ENCODE assay signal across 33 cellular contexts in the genomic region with DNA sequence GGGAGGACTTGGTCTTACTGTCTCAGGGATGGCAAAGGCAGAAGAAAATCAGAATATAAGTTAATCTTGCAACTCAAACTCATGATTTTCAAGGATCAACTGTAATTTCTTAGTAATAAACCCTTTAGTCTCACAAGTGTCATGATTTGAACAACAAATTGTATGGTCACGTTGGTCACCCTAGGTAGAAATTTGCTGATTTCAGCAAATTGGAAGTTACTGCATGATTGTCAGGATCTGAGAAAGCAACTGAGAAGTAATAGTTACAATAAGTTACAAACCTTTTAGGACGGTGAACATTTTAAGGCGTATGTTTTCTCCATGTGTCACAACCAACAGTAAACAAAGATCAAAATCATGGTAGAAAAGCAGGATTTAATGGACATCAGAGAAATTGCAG.
"Had no signal": no experiment of that assay in that cellular context is flagged by ENCODE, and none has a peak within 500 bp of the region (broad histone marks: within the 10 kb centered on the region; RNA-seq: fewer than 3 reads in every experiment).

No MANE protein-coding gene starts in this region.

- FAIRE-seq: astrocyte, bronchial epithelial cell, TTC549 had no signal

- H3K36me3 ChIP-seq: adrenal gland, cardiac muscle cell had no signal

- ATAC-seq: activated CD8-positive, alpha-beta T cell treated with anti-CD3 and anti-CD28 coated beads for 36 hours; activated naive CD4-positive, alpha-beta T cell treated with anti-CD3 and anti-CD28 coated beads, Interleukin-2, amount 50 U/mL, for 72 hours; activated T-helper 17 cell treated with anti-CD3 and anti-CD28 coated beads, Interleukin-2, amount 50 U/mL, for 72 hours; body of pancreas had no signal

- H3K9me3 ChIP-seq: adrenal gland, body of pancreas had no signal

- H3K4me3 ChIP-seq: adrenal gland, body of pancreas, cardiac muscle cell had no signal

- H3K27me3 ChIP-seq: adrenal gland, body of pancreas, cardiac muscle cell had no signal

- H3K4me1 ChIP-seq: body of pancreas had no signal

- H3K27ac ChIP-seq: adrenal gland, body of pancreas, cardiac muscle cell, VCaP had no signal

- DNase-seq: activated B cell treated with CpG ODN at 0.5 μM for 24 hours; activated CD4-positive, alpha-beta memory T cell treated with anti-CD3 and anti-CD28 coated beads for 36 hours; activated CD4-positive, alpha-beta T cell treated with anti-CD3 and anti-CD28 coated beads for 4 hours; activated CD4-positive, alpha-beta T cell treated with anti-CD3 and anti-CD28 coated beads, Interleukin-2, amount 10 ng/mL, durations not matched to agents 24 days and 14 days; activated CD4-positive, alpha-beta T cell treated with anti-CD3 and anti-CD28 coated beads, Interleukin-2, amount 50 U/mL, for 1 hour; activated CD4-positive, alpha-beta T cell treated with anti-CD3 and anti-CD28 coated beads, Interleukin-2, amount 50 U/mL, for 4 hours; activated CD4-positive, CD25-positive, alpha-beta regulatory T cell treated with anti-CD3 and anti-CD28 coated beads, Interleukin-2, amount 50 U/mL, for 72 hours; activated CD8-positive, alpha-beta memory T cell treated with anti-CD3 and anti-CD28 coated beads, Interleukin-2, amount 50 U/mL, for 4 hours; activated CD8-positive, alpha-beta T cell treated with anti-CD3 and anti-CD28 coated beads for 36 hours; activated effector memory CD4-positive, alpha-beta T cell treated with anti-CD3 and anti-CD28 coated beads, Interleukin-2, amount 50 U/mL, for 16 hours; activated gamma-delta T cell treated with Interleukin-2 at 50 U/mL for 16 hours; activated naive CD4-positive, alpha-beta T cell; activated naive CD4-positive, alpha-beta T cell treated with anti-CD3 and anti-CD28 coated beads for 36 hours; activated naive CD4-positive, alpha-beta T cell treated with anti-CD3 and anti-CD28 coated beads, Interleukin-2, amount 50 U/mL, for 16 hours; activated naive CD8-positive, alpha-beta T cell treated with anti-CD3 and anti-CD28 coated beads for 36 hours; activated T-cell treated with anti-CD3 and anti-CD28 coated beads, Interleukin-2, amount 50 U/mL, for 24 hours; activated T-cell treated with anti-CD3 and anti-CD28 coated beads, Interleukin-2, amount 50 U/mL, for 48 hours; adrenal gland; amniotic stem cell; aorta; body of pancreas; caudate nucleus; cerebellar nuclear complex; T-helper 1 cell; T-helper 2 cell; T-helper 9 cell had no signal
